In genomic region chr1:8315573-8316475, GRCh38 we compare ENCODE assay signal across 14 cellular contexts. TPM values are rescaled to one million over a fixed set of nuclear protein-coding genes. Genes with fewer than 3 reads are reported as not detected.
DNase-seq lines count a peak whose midpoint lies in the region; ATAC-seq, FAIRE-seq and TF ChIP-seq lines count a peak whose summit lies in the region.
"Had no signal": no experiment of that assay in that cellular context is flagged by ENCODE, and none has a peak within 500 bp of the region (broad histone marks: within the 10 kb centered on the region; RNA-seq: fewer than 3 reads in every experiment).

No MANE protein-coding gene starts in this region.

- TF ChIP-seq CTCF in BE2C (IDR thresholded peaks at IDR 0.05; ENCODE audit: low read depth, low read length) = peak; percentile 6; the same call in 1 of the 2 replicates
- peak; percentile 16 for TF ChIP-seq CTCF in HFF-Myc (IDR thresholded peaks at IDR 0.05; ENCODE audit: low read depth, low read length, missing control alignments)
- TF ChIP-seq CTCF in activated B cell treated with CpG ODN at 0.5 μM for 24 hours (IDR thresholded peaks at IDR 0.05) = no peak
- TF ChIP-seq CTCF in keratinocyte (optimal IDR thresholded peaks at IDR 0.05 in 1 of 3, IDR thresholded peaks at IDR 0.05 in 1 of 3, conservative IDR thresholded peaks at IDR 0.05 in 1 of 3; ENCODE audit: extremely low read depth in 1 of 3, insufficient read depth in 2 of 3, low read length in 3 of 3) = peak in 2 of 3 experiments; percentile 18 to 26

- H3K27me3 ChIP-seq in BE2C (no peaks in the 10 kb centered on the region), keratinocyte (ENCODE audit: control insufficient read depth, extremely low read depth, insufficient read depth, low read length) (peaks cover 10% of the 10 kb centered on the region)
- H3K27me3 ChIP-seq: tibial artery had no signal

- H3K36me3 ChIP-seq in BE2C = no peaks in the 10 kb centered on the region
- no peaks in the 10 kb centered on the region for H3K36me3 ChIP-seq in keratinocyte (ENCODE audit: control insufficient read depth in 2 of 2, extremely low read depth in 1 of 2, insufficient read depth in 2 of 2, low read length in 2 of 2)
- H3K36me3 ChIP-seq: tibial artery had no signal

- CTCF ChIA-PET in activated B cell treated with CpG ODN at 0.5 μM for 24 hours (lab: Charles Lee) = no interaction called here
- CTCF ChIA-PET in activated CD4-positive, alpha-beta T cell treated with anti-CD3 and anti-CD28 coated beads, Interleukin-2, amount 10 ng/mL, durations not matched to agents 7 days and 5 days (lab: Charles Lee) = interaction anchor here (0.9 to 4.3 kb wide), 6 partner anchors 14 to 301 kb away, joined by 3 to 16 read pairs (median 7); no protein-coding TSS in a partner anchor

- H3K9ac ChIP-seq in keratinocyte (ENCODE audit: control insufficient read depth, extremely low read depth, insufficient read depth, low read length) = no peak overlapping the region

- H3K27ac ChIP-seq in keratinocyte (ENCODE audit: control insufficient read depth, insufficient read depth, low read length) = no peak overlapping the region
- H3K27ac ChIP-seq: tibial artery had no signal

- peaks cover 14% of the 10 kb centered on the region for H3K4me1 Mint-ChIP-seq in activated B cell treated with CpG ODN at 0.5 μM for 24 hours
- peaks cover 18% of the 10 kb centered on the region for H3K4me1 Mint-ChIP-seq in activated CD4-positive, alpha-beta T cell treated with anti-CD3 and anti-CD28 coated beads, Interleukin-2, amount 10 ng/mL, durations not matched to agents 7 days and 5 days

- ATAC-seq in activated B cell treated with CpG ODN at 0.5 μM for 24 hours (ENCODE audit: low read depth) = no peak

- H3K36me3 Mint-ChIP-seq in activated B cell treated with CpG ODN at 0.5 μM for 24 hours (ENCODE audit: low read depth) = no peaks in the 10 kb centered on the region
- no peaks in the 10 kb centered on the region for H3K36me3 Mint-ChIP-seq in activated CD4-positive, alpha-beta T cell treated with anti-CD3 and anti-CD28 coated beads, Interleukin-2, amount 10 ng/mL, durations not matched to agents 7 days and 5 days (ENCODE audit: low read depth)

- H3K27ac Mint-ChIP-seq in activated B cell treated with CpG ODN at 0.5 μM for 24 hours = no peak overlapping the region
- no peak overlapping the region for H3K27ac Mint-ChIP-seq in activated CD4-positive, alpha-beta T cell treated with anti-CD3 and anti-CD28 coated beads, Interleukin-2, amount 10 ng/mL, durations not matched to agents 7 days and 5 days

- dilution Hi-C loops in keratinocyte (cut with MboI; ENCODE audit: extremely low pct_ligation_motif_present, low sequenced_read_pairs) = loop anchor here (25.0 kb wide), 1 partner anchor 304 kb away; no protein-coding TSS in a partner anchor

- H2AFZ ChIP-seq in keratinocyte (ENCODE audit: control insufficient read depth, low read length) = no peak overlapping the region

- no peak for FAIRE-seq in keratinocyte (lab: Jason Lieb, UNC)

- peaks cover 40% of the 10 kb centered on the region for H3K27me3 Mint-ChIP-seq in activated B cell treated with CpG ODN at 0.5 μM for 24 hours
- peaks cover 28% of the 10 kb centered on the region for H3K27me3 Mint-ChIP-seq in activated CD4-positive, alpha-beta T cell treated with anti-CD3 and anti-CD28 coated beads, Interleukin-2, amount 10 ng/mL, durations not matched to agents 7 days and 5 days

- DNase-seq in BE2C = no peak
- DNase-seq in HFF-Myc (ENCODE audit: extremely low read depth, low read depth) = no peak
- DNase-seq in activated B cell treated with CpG ODN at 0.5 μM for 24 hours = no peak
- DNase-seq in keratinocyte (ENCODE audit: low read depth, low spot score) = no peak
- DNase-seq in activated CD4-positive, alpha-beta T cell treated with anti-CD3 and anti-CD28 coated beads for 4 hours = no peak
- DNase-seq in activated CD4-positive, alpha-beta T cell treated with anti-CD3 and anti-CD28 coated beads, Interleukin-2, amount 10 ng/mL, durations not matched to agents 7 days and 5 days = no peak
- no peak for DNase-seq in dermis blood vessel endothelial cell
- no peak for DNase-seq in foreskin melanocyte
- DNase-seq: activated CD4-positive, alpha-beta T cell treated with anti-CD3 and anti-CD28 coated beads for 1 hour; cortex of kidney; head of caudate nucleus; NCI-H187; right cardiac atrium; tibial artery had no signal

- peaks cover 4% of the 10 kb centered on the region for H3K9me3 Mint-ChIP-seq in activated B cell treated with CpG ODN at 0.5 μM for 24 hours
- H3K9me3 Mint-ChIP-seq in activated CD4-positive, alpha-beta T cell treated with anti-CD3 and anti-CD28 coated beads, Interleukin-2, amount 10 ng/mL, durations not matched to agents 7 days and 5 days = no peaks in the 10 kb centered on the region

- H3K4me3 ChIP-seq in BE2C (ENCODE audit: low read depth, low read length) (no peak overlapping the region), HFF-Myc (replicated peaks; ENCODE audit: low read depth, low read length) (no peak overlapping the region), keratinocyte (ENCODE audit: control insufficient read depth in 2 of 3, extremely low read depth in 1 of 3, insufficient read depth in 2 of 3, low read depth in 1 of 3, low read length in 3 of 3) (no peak overlapping the region)
- H3K4me3 ChIP-seq: tibial artery had no signal

- POLR2A ChIA-PET in activated B cell treated with CpG ODN at 0.5 μM for 24 hours (lab: Charles Lee) = no interaction called here
- POLR2A ChIA-PET in activated CD4-positive, alpha-beta T cell treated with anti-CD3 and anti-CD28 coated beads, Interleukin-2, amount 10 ng/mL, durations not matched to agents 7 days and 5 days (lab: Charles Lee) = interaction anchor here (0.5 to 0.9 kb wide), 2 partner anchors 301 to 345 kb away, joined by 3 to 4 read pairs; no protein-coding TSS in a partner anchor

- H3K79me2 ChIP-seq in keratinocyte (ENCODE audit: control insufficient read depth, insufficient read depth, low read length) = no peaks in the 10 kb centered on the region

- H3K9me3 ChIP-seq in BE2C = no peaks in the 10 kb centered on the region
- H3K9me3 ChIP-seq in keratinocyte (ENCODE audit: control insufficient read depth, low read depth, low read length) = no peaks in the 10 kb centered on the region
- H3K9me3 ChIP-seq: tibial artery had no signal

- H4K20me1 ChIP-seq in keratinocyte (ENCODE audit: control insufficient read depth, extremely low read depth, insufficient read depth, low read length) = no peaks in the 10 kb centered on the region

- H3K4me3 Mint-ChIP-seq in activated B cell treated with CpG ODN at 0.5 μM for 24 hours = peak overlapping the region; percentile 16
- H3K4me3 Mint-ChIP-seq in activated CD4-positive, alpha-beta T cell treated with anti-CD3 and anti-CD28 coated beads, Interleukin-2, amount 10 ng/mL, durations not matched to agents 7 days and 5 days = no peak overlapping the region

- no peaks in the 10 kb centered on the region for H3K4me1 ChIP-seq in BE2C
- H3K4me1 ChIP-seq in keratinocyte (ENCODE audit: control insufficient read depth, extremely low read depth, insufficient read depth, low read length) = no peaks in the 10 kb centered on the region

- intact Hi-C loops in activated B cell treated with CpG ODN at 0.5 μM for 24 hours (cut with micrococcal nuclease) = no loop called here

- no peak overlapping the region for H3K4me2 ChIP-seq in keratinocyte (ENCODE audit: control insufficient read depth, extremely low read depth, insufficient read depth, low read depth, low read length)

- H3K9me1 ChIP-seq in keratinocyte (ENCODE audit: control insufficient read depth, extremely low read depth, insufficient read depth, low read length) = no peaks in the 10 kb centered on the region

RNA-seq across cellular contexts. Expression of gene SLC45A1, which starts 2.1 kb away (rescaled TPM):
- 0.96 TPM for polyA plus RNA-seq in BE2C (2012; ENCODE audit: insufficient read depth, insufficient read length, low read depth)
- total RNA-seq in activated B cell treated with CpG ODN at 0.5 μM for 24 hours = 0.33 and 0.34 TPM in 2 replicates
- polyA plus RNA-seq in keratinocyte = 0.09 to 0.15 TPM (median 0.14 TPM) in 3 replicates
- polyA plus RNA-seq in keratinocyte (2011; ENCODE audit: low read depth) = not detected
- polyA plus RNA-seq in keratinocyte (2011; cell fraction: cytosol; rRNA removed) = 0.05 and 0.13 TPM in 2 replicates
- polyA plus RNA-seq in keratinocyte (2011; cell fraction: nucleus; rRNA removed) = 0.15 and 0.20 TPM in 2 replicates
- 0.17 and 0.18 TPM in 2 replicates for polyA plus RNA-seq in keratinocyte (2012; ENCODE audit: low replicate concordance)
- polyA minus RNA-seq in keratinocyte = 0.13 TPM in 2 of 3 replicates, not detected in the other
- polyA minus RNA-seq in keratinocyte (2011; cell fraction: cytosol; rRNA and poly(A)+ RNA removed) = 2.3 TPM
- 0.63 TPM in 1 of 2 replicates, not detected in the other for polyA minus RNA-seq in keratinocyte (2011; cell fraction: nucleus; rRNA and poly(A)+ RNA removed)
- total RNA-seq in activated CD4-positive, alpha-beta T cell treated with anti-CD3 and anti-CD28 coated beads, Interleukin-2, amount 10 ng/mL, durations not matched to agents 7 days and 5 days = under 1 TPM; 0.32 to 0.44 TPM
- total RNA-seq in dermis blood vessel endothelial cell = 1.7 TPM in 2 replicates
